Comparison of ENCODE assay signal across 1 cellular context in genomic region chr9:129989740-129990139, GRCh38.
TF ChIP-seq lines count a peak whose summit lies in the region.

No MANE protein-coding gene starts in this region.

TF ChIP-seq in SK-N-SH treated with all-trans-retinoic acid at 6 μM for 48 hours, 23 proteins besides CTCF, POLR2A, EP300 and RAD21 (continued from another document):
- TF ChIP-seq, protein P1, sequence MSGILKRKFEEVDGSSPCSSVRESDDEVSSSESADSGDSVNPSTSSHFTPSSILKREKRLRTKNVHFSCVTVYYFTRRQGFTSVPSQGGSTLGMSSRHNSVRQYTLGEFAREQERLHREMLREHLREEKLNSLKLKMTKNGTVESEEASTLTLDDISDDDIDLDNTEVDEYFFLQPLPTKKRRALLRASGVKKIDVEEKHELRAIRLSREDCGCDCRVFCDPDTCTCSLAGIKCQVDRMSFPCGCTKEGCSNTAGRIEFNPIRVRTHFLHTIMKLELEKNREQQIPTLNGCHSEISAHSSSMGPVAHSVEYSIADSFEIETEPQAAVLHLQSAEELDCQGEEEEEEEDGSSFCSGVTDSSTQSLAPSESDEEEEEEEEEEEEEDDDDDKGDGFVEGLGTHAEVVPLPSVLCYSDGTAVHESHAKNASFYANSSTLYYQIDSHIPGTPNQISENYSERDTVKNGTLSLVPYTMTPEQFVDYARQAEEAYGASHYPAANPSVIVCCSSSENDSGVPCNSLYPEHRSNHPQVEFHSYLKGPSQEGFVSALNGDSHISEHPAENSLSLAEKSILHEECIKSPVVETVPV (CRISPR knock-in tag; IDR thresholded peaks at IDR 0.05): no peak
- no peak for TF ChIP-seq BACH2 (CRISPR knock-in tag; IDR thresholded peaks at IDR 0.05; ENCODE audit: borderline replicate concordance)
- TF ChIP-seq TCF4 (CRISPR knock-in tag; IDR thresholded peaks at IDR 0.05; ENCODE audit: borderline replicate concordance): no peak
- TF ChIP-seq ZNF565 (CRISPR knock-in tag; conservative IDR thresholded peaks at IDR 0.05; ENCODE audit: low read depth): no peak
- no peak for TF ChIP-seq OSR1 (CRISPR knock-in tag; IDR thresholded peaks at IDR 0.05)
- no peak for TF ChIP-seq ZFP3 (CRISPR knock-in tag; IDR thresholded peaks at IDR 0.05)
- TF ChIP-seq ZNF8 (CRISPR knock-in tag; IDR thresholded peaks at IDR 0.05): no peak
- no peak for TF ChIP-seq RARB (CRISPR knock-in tag; IDR thresholded peaks at IDR 0.05)
- TF ChIP-seq TSHZ2 (CRISPR knock-in tag; IDR thresholded peaks at IDR 0.05): no peak
- no peak for TF ChIP-seq GLIS3 (CRISPR knock-in tag; IDR thresholded peaks at IDR 0.05)
- TF ChIP-seq ESRRG (CRISPR knock-in tag; IDR thresholded peaks at IDR 0.05): no peak
- TF ChIP-seq, protein P2, sequence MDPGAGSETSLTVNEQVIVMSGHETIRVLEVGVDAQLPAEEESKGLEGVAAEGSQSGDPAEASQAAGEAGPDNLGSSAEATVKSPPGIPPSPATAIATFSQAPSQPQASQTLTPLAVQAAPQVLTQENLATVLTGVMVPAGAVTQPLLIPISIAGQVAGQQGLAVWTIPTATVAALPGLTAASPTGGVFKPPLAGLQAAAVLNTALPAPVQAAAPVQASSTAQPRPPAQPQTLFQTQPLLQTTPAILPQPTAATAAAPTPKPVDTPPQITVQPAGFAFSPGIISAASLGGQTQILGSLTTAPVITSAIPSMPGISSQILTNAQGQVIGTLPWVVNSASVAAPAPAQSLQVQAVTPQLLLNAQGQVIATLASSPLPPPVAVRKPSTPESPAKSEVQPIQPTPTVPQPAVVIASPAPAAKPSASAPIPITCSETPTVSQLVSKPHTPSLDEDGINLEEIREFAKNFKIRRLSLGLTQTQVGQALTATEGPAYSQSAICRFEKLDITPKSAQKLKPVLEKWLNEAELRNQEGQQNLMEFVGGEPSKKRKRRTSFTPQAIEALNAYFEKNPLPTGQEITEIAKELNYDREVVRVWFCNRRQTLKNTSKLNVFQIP (CRISPR knock-in tag; IDR thresholded peaks at IDR 0.05; ENCODE audit: borderline replicate concordance, low read depth): no peak
- TF ChIP-seq CSDC2 (CRISPR knock-in tag; IDR thresholded peaks at IDR 0.05): no peak
- no peak for TF ChIP-seq SNAI2 (CRISPR knock-in tag; IDR thresholded peaks at IDR 0.05)
- no peak for TF ChIP-seq ISL1 (CRISPR knock-in tag; IDR thresholded peaks at IDR 0.05)
- no peak for TF ChIP-seq ZFP30 (CRISPR knock-in tag; IDR thresholded peaks at IDR 0.05)
TF ChIP-seq in SK-N-SH treated with all-trans-retinoic acid at 6 μM for 48 hours: peak in this region for 0.
